16 cellular contexts compared by ENCODE assay signal in genomic region chr3:71168043-71168720, GRCh38.
DNase-seq lines count a peak whose midpoint lies in the region; ATAC-seq and TF ChIP-seq lines count a peak whose summit lies in the region.
"Had no signal": no experiment of that assay in that cellular context is flagged by ENCODE, and none has a peak within 500 bp of the region (broad histone marks: within the 10 kb centered on the region; RNA-seq: fewer than 3 reads in every experiment).

No MANE protein-coding gene starts in this region.

- H3K9ac ChIP-seq in mesenchymal stem cell (ENCODE audit: low read length) = peak overlapping the region; percentile 87

- H2AK5ac ChIP-seq in mesenchymal stem cell (ENCODE audit: low read length, severe bottlenecking) = no peak overlapping the region

- in situ Hi-C loops in transverse colon (cut with MboI; ENCODE audit: low pct_ligation_motif_present in 1 of 4, low pct_unique_long_range_greater_than_20kb in 1 of 4, low sequenced_read_pairs in 3 of 4) = no loop called here

- no peak overlapping the region for H4K91ac ChIP-seq in mesenchymal stem cell (ENCODE audit: low read length)

- peaks cover 53% of the 10 kb centered on the region for H3K36me3 Mint-ChIP-seq in activated CD8-positive, alpha-beta T cell treated with anti-CD3 and anti-CD28 coated beads for 36 hours (ENCODE audit: low read depth)
- peaks cover 21% of the 10 kb centered on the region for H3K36me3 Mint-ChIP-seq in activated CD8-positive, alpha-beta T cell treated with anti-CD3 and anti-CD28 coated beads, Interleukin-2, amount 10 ng/mL, durations not matched to agents 7 days and 5 days (ENCODE audit: low read depth)
- H3K36me3 Mint-ChIP-seq in MCF 10A (ENCODE audit: insufficient read depth, unreplicated experiment) = peaks cover 14% of the 10 kb centered on the region

- WGBS in mesenchymal stem cell = 28% methylated on average over 3 of the region's 7 CpGs
- 78 to 87% methylated on average over 7 of the region's 7 CpGs for WGBS in transverse colon (ENCODE audit: low coverage in 1 of 2), 2 donors

- CTCF ChIA-PET in activated CD8-positive, alpha-beta T cell treated with anti-CD3 and anti-CD28 coated beads for 36 hours (lab: Charles Lee) = interaction anchor here (1.0 to 1.3 kb wide), 2 partner anchors 9 to 76 kb away, joined by 3 read pairs; no protein-coding TSS in a partner anchor
- CTCF ChIA-PET in activated CD8-positive, alpha-beta T cell treated with anti-CD3 and anti-CD28 coated beads, Interleukin-2, amount 10 ng/mL, durations not matched to agents 7 days and 5 days (lab: Charles Lee) = no interaction called here
- CTCF ChIA-PET in MCF 10A (lab: Yijun Ruan, JAX) = interaction anchor here (0.8 to 1.1 kb wide), 2 partner anchors 16 to 258 kb away, joined by 3 read pairs; no protein-coding TSS in a partner anchor

- H3K4me2 ChIP-seq in mesenchymal stem cell (ENCODE audit: low read length, poor library complexity, severe bottlenecking) = no peak overlapping the region

- peaks cover 13% of the 10 kb centered on the region for H3K79me1 ChIP-seq in mesenchymal stem cell (replicated peaks; ENCODE audit: low read length, poor library complexity, severe bottlenecking)

- peaks cover 3% of the 10 kb centered on the region for H3K4me1 ChIP-seq in mesenchymal stem cell (ENCODE audit: control insufficient read depth, insufficient read depth, low read depth, low read length)
- peaks cover 5 to 26% (median 13%) of the 10 kb centered on the region in 4 donors for H3K4me1 ChIP-seq in transverse colon

- H3K4ac ChIP-seq in mesenchymal stem cell (ENCODE audit: low read depth in 1 of 2, low read length in 2 of 2) = no peak overlapping the region

- H3K4me3 ChIP-seq in mesenchymal stem cell (ENCODE audit: insufficient read depth in 1 of 2, low read depth in 1 of 2, low read length in 2 of 2) = no peak overlapping the region
- no peak overlapping the region for H3K4me3 ChIP-seq in transverse colon
- H3K4me3 ChIP-seq: tibial nerve had no signal

- H3K9me3 ChIP-seq in mesenchymal stem cell (ENCODE audit: control insufficient read depth, low read length) (no peaks in the 10 kb centered on the region), transverse colon (no peaks in the 10 kb centered on the region)
- H3K9me3 ChIP-seq: neutrophil, tibial nerve had no signal

- H3K14ac ChIP-seq in mesenchymal stem cell (ENCODE audit: low read length in 2 of 2) = no peak overlapping the region

- H3K18ac ChIP-seq in mesenchymal stem cell (ENCODE audit: low read depth in 1 of 2, low read length in 2 of 2) = no peak overlapping the region

- no peaks in the 10 kb centered on the region for H3K27me3 Mint-ChIP-seq in activated CD8-positive, alpha-beta T cell treated with anti-CD3 and anti-CD28 coated beads for 36 hours
- H3K27me3 Mint-ChIP-seq in activated CD8-positive, alpha-beta T cell treated with anti-CD3 and anti-CD28 coated beads, Interleukin-2, amount 10 ng/mL, durations not matched to agents 7 days and 5 days (ENCODE audit: low read depth) = no peaks in the 10 kb centered on the region
- no peaks in the 10 kb centered on the region for H3K27me3 Mint-ChIP-seq in MCF 10A (ENCODE audit: insufficient read depth, unreplicated experiment)

- no peak overlapping the region for H4K8ac ChIP-seq in mesenchymal stem cell (ENCODE audit: low read length)

- no peak overlapping the region for H3K4me3 Mint-ChIP-seq in activated CD8-positive, alpha-beta T cell treated with anti-CD3 and anti-CD28 coated beads for 36 hours
- H3K4me3 Mint-ChIP-seq in activated CD8-positive, alpha-beta T cell treated with anti-CD3 and anti-CD28 coated beads, Interleukin-2, amount 10 ng/mL, durations not matched to agents 7 days and 5 days = no peak overlapping the region
- H3K4me3 Mint-ChIP-seq in MCF 10A (ENCODE audit: unreplicated experiment) = no peak overlapping the region
- H3K4me3 Mint-ChIP-seq: activated naive CD4-positive, alpha-beta T cell treated with anti-CD3 and anti-CD28 coated beads for 36 hours had no signal

- H3K36me3 ChIP-seq in mesenchymal stem cell (ENCODE audit: control insufficient read depth in 1 of 2, insufficient read depth in 2 of 2, low read depth in 1 of 2, low read length in 2 of 2) (peaks cover 0 to 3% of the 10 kb centered on the region in 2 experiments), transverse colon (no peaks in the 10 kb centered on the region)
- H3K36me3 ChIP-seq: neutrophil, tibial nerve had no signal

- peak overlapping the region; percentile 53 for H3K27ac Mint-ChIP-seq in activated CD8-positive, alpha-beta T cell treated with anti-CD3 and anti-CD28 coated beads for 36 hours
- H3K27ac Mint-ChIP-seq in activated CD8-positive, alpha-beta T cell treated with anti-CD3 and anti-CD28 coated beads, Interleukin-2, amount 10 ng/mL, durations not matched to agents 7 days and 5 days = no peak overlapping the region
- no peak overlapping the region for H3K27ac Mint-ChIP-seq in MCF 10A (ENCODE audit: low read depth, unreplicated experiment)
- H3K27ac Mint-ChIP-seq: activated naive CD4-positive, alpha-beta T cell treated with anti-CD3 and anti-CD28 coated beads for 36 hours had no signal

- POLR2A ChIA-PET in activated CD8-positive, alpha-beta T cell treated with anti-CD3 and anti-CD28 coated beads for 36 hours (lab: Charles Lee) = no interaction called here
- POLR2A ChIA-PET in activated CD8-positive, alpha-beta T cell treated with anti-CD3 and anti-CD28 coated beads, Interleukin-2, amount 10 ng/mL, durations not matched to agents 7 days and 5 days (lab: Charles Lee) = no interaction called here
- POLR2A ChIA-PET in MCF 10A (lab: Yijun Ruan, JAX) = no interaction called here

- H3K23ac ChIP-seq in mesenchymal stem cell (ENCODE audit: low read length in 2 of 2) = no peak overlapping the region

- H3K9me3 Mint-ChIP-seq in activated CD8-positive, alpha-beta T cell treated with anti-CD3 and anti-CD28 coated beads for 36 hours = peaks cover 2% of the 10 kb centered on the region
- H3K9me3 Mint-ChIP-seq in activated CD8-positive, alpha-beta T cell treated with anti-CD3 and anti-CD28 coated beads, Interleukin-2, amount 10 ng/mL, durations not matched to agents 7 days and 5 days (ENCODE audit: insufficient read depth) = peaks cover 10% of the 10 kb centered on the region
- H3K9me3 Mint-ChIP-seq in MCF 10A (ENCODE audit: unreplicated experiment) = no peaks in the 10 kb centered on the region

- H2BK120ac ChIP-seq in mesenchymal stem cell (ENCODE audit: low read depth, low read length) = no peak overlapping the region

- peaks cover 48% of the 10 kb centered on the region for H3K4me1 Mint-ChIP-seq in activated CD8-positive, alpha-beta T cell treated with anti-CD3 and anti-CD28 coated beads for 36 hours (ENCODE audit: low read depth)
- no peaks in the 10 kb centered on the region for H3K4me1 Mint-ChIP-seq in activated CD8-positive, alpha-beta T cell treated with anti-CD3 and anti-CD28 coated beads, Interleukin-2, amount 10 ng/mL, durations not matched to agents 7 days and 5 days (ENCODE audit: low read depth)
- peaks cover 8% of the 10 kb centered on the region for H3K4me1 Mint-ChIP-seq in MCF 10A (ENCODE audit: insufficient read depth, unreplicated experiment)

- H2BK5ac ChIP-seq in mesenchymal stem cell (ENCODE audit: low read depth, low read length, poor library complexity, severe bottlenecking) = no peak overlapping the region

- no peak for TF ChIP-seq CTCF in activated CD8-positive, alpha-beta T cell treated with anti-CD3 and anti-CD28 coated beads for 36 hours (IDR thresholded peaks at IDR 0.05)
- no peak for TF ChIP-seq CTCF in MCF 10A (IDR thresholded peaks at IDR 0.05; ENCODE audit: unreplicated experiment)
- TF ChIP-seq CTCF in transverse colon (IDR thresholded peaks at IDR 0.05) = no peak

- no peak overlapping the region for H2BK15ac ChIP-seq in mesenchymal stem cell (ENCODE audit: low read depth, poor library complexity, severe bottlenecking)

- DNase-seq in activated CD8-positive, alpha-beta T cell treated with anti-CD3 and anti-CD28 coated beads for 36 hours = no peak
- DNase-seq in activated CD8-positive, alpha-beta T cell treated with anti-CD3 and anti-CD28 coated beads, Interleukin-2, amount 10 ng/mL, durations not matched to agents 7 days and 5 days = no peak
- DNase-seq in MCF 10A (ENCODE audit: unreplicated experiment) (peak; percentile 38), mesenchymal stem cell (peak; percentile 72), transverse colon (no peak), substantia nigra (lab: John Stamatoyannopoulos, UW) (no peak), NCI-H524 (lab: John Stamatoyannopoulos, UW) (no peak)
- DNase-seq: 8988T; activated CD4-positive, CD25-positive, alpha-beta regulatory T cell treated with anti-CD3 and anti-CD28 coated beads, Interleukin-2, amount 50 U/mL, for 72 hours; activated naive CD4-positive, alpha-beta T cell treated with anti-CD3 and anti-CD28 coated beads for 36 hours; GF-D8; NCI-H446 had no signal

- H3K27ac ChIP-seq in mesenchymal stem cell (ENCODE audit: low read length, poor library complexity, severe bottlenecking) = no peak overlapping the region
- peak overlapping the region; percentile 17 to 38 (median 31) for H3K27ac ChIP-seq in transverse colon
- H3K27ac ChIP-seq in substantia nigra (ENCODE audit: low read depth, low read length, poor library complexity, severe bottlenecking) = no peak overlapping the region
- H3K27ac ChIP-seq: neutrophil had no signal

- TF ChIP-seq EP300 in transverse colon (IDR thresholded peaks at IDR 0.05; ENCODE audit: low read depth) = no peak

- no peak overlapping the region for H2BK12ac ChIP-seq in mesenchymal stem cell (ENCODE audit: low read length in 2 of 2)

- H3K27me3 ChIP-seq in mesenchymal stem cell (ENCODE audit: control insufficient read depth in 1 of 2, insufficient read depth in 1 of 2, low read length in 2 of 2) (no peaks in the 10 kb centered on the region), transverse colon (no peaks in the 10 kb centered on the region)
- H3K27me3 ChIP-seq: neutrophil, tibial nerve had no signal

- TF ChIP-seq POLR2A in transverse colon (IDR thresholded peaks at IDR 0.05) = no peak

- no peak for ATAC-seq in activated CD8-positive, alpha-beta T cell treated with anti-CD3 and anti-CD28 coated beads for 36 hours
- ATAC-seq in activated CD8-positive, alpha-beta T cell treated with anti-CD3 and anti-CD28 coated beads, Interleukin-2, amount 10 ng/mL, durations not matched to agents 7 days and 5 days = no peak
- no peak for ATAC-seq in GM19395 (IDR thresholded peaks at IDR 0.05; ENCODE audit: unreplicated experiment)
- ATAC-seq: HCT116 had no signal

- no TSS peak for BruUV-seq in MCF 10A (replicated peaks; lab: Mats Ljungman, UMichigan)

- no peak overlapping the region for H2AFZ ChIP-seq in mesenchymal stem cell (ENCODE audit: low read depth, low read length)

- intact Hi-C loops in activated CD8-positive, alpha-beta T cell treated with anti-CD3 and anti-CD28 coated beads for 36 hours (cut with micrococcal nuclease) = no loop called here
- intact Hi-C loops in MCF 10A (cut with micrococcal nuclease) (no loop called here), transverse colon (cut with DNase I; ENCODE audit: low total_unique reads) (no loop called here)

Comparison
In these comparisons a context has a peak if more than half of its experiments do, and no peak if none do; other contexts are left out.
1. DNase-seq: peak in MCF 10A (single experiment) and mesenchymal stem cell (single experiment); none in activated CD8-positive, alpha-beta T cell treated with anti-CD3 and anti-CD28 coated beads for 36 hours (single experiment), activated CD8-positive, alpha-beta T cell treated with anti-CD3 and anti-CD28 coated beads, Interleukin-2, amount 10 ng/mL, durations not matched to agents 7 days and 5 days (single experiment), transverse colon (single experiment), substantia nigra (0 of 49) and NCI-H524 (0 of 2).
2. H3K27ac ChIP-seq: peak in transverse colon (4 of 4); none in mesenchymal stem cell (single experiment) and substantia nigra (single experiment).